In genomic region chr12:53159195-53159834, GRCh38 we compare ENCODE assay signal across 8 cellular contexts. TPM values are rescaled to one million over a fixed set of nuclear protein-coding genes. Genes with fewer than 3 reads are reported as not detected.
DNase-seq lines count a peak whose midpoint lies in the region; ATAC-seq and TF ChIP-seq lines count a peak whose summit lies in the region.

No MANE protein-coding gene starts in this region.

- H3K27ac ChIP-seq in HL-60 (replicated peaks), result no peak overlapping the region
- H3K27ac ChIP-seq in lower lobe of right lung, result no peak overlapping the region

- intact Hi-C loops in lower lobe of right lung (cut with DNase I), result no loop called here

- no peaks in the 10 kb centered on the region for H3K27me3 ChIP-seq in HL-60 (ENCODE audit: insufficient read depth, poor library complexity, severe bottlenecking)
- no peaks in the 10 kb centered on the region for H3K27me3 ChIP-seq in lower lobe of right lung (ENCODE audit: low read depth)

- in situ Hi-C loops in ACHN (cut with HindIII; ENCODE audit: low pct_ligation_motif_present, low pct_unique_long_range_greater_than_20kb, low sequenced_read_pairs), result no loop called here

- TF ChIP-seq CTCF in HL-60 (IDR thresholded peaks at IDR 0.05; ENCODE audit: insufficient read depth, low read length) (peak; percentile 100), lower lobe of right lung (IDR thresholded peaks at IDR 0.05) (peak; percentile 95)

- H3K4me1 ChIP-seq in lower lobe of right lung, result no peaks in the 10 kb centered on the region

- H3K4me3 ChIP-seq in HL-60 (replicated peaks; ENCODE audit: insufficient read depth, low read length) (no peak overlapping the region), lower lobe of right lung (no peak overlapping the region)

- H3K9me3 ChIP-seq in lower lobe of right lung, result no peaks in the 10 kb centered on the region

- ATAC-seq in GM18861 (IDR thresholded peaks at IDR 0.05; ENCODE audit: unreplicated experiment) (peak; percentile 57), lower lobe of right lung (peak; percentile 91 to 92)

- DNase-seq in ACHN (peak; percentile 87), HL-60 (ENCODE audit: low read depth in 1 of 2, low spot score in 1 of 2) (peak; percentile 69 to 90), NCI-H774 (lab: John Stamatoyannopoulos, UW) (peak; percentile 65), dermis microvascular lymphatic vessel endothelial cell (ENCODE audit: low read depth in 2 of 2) (peak; percentile 52 to 70), lower lobe of right lung (peak; percentile 86)
- peak; percentile 89 to 91 for DNase-seq in activated CD4-positive, alpha-beta T cell treated with anti-CD3 and anti-CD28 coated beads, Interleukin-2, amount 50 U/mL, for 4 hours
- peak; percentile 74 for DNase-seq in stimulated activated CD8-positive, alpha-beta memory T cell treated with anti-CD3 and anti-CD28 coated beads, Interleukin-12 subunit alpha, Interleukin-12 subunit beta, amount 100 ng/mL, for 4 hours (ENCODE audit: low read depth)

- no peaks in the 10 kb centered on the region for H3K36me3 ChIP-seq in lower lobe of right lung

RNA-seq across cellular contexts. Expression of gene ZNF740, which starts 21.2 kb away (rescaled TPM):
- 10.7 and 11.8 TPM in 2 replicates for total RNA-seq in dermis microvascular lymphatic vessel endothelial cell
- 49.5 TPM for total RNA-seq in lower lobe of right lung

RNA-seq across cellular contexts. Expression of gene CSAD, which starts 21.4 kb away (rescaled TPM):
- total RNA-seq in dermis microvascular lymphatic vessel endothelial cell (2.6 and 5.1 TPM in 2 replicates), lower lobe of right lung (39.2 TPM)

RNA-seq across cellular contexts. Expression of gene ITGB7, which starts 47.7 kb away (rescaled TPM):
- total RNA-seq in dermis microvascular lymphatic vessel endothelial cell (0.25 TPM in 1 of 2 replicates, not detected in the other), lower lobe of right lung (9.7 TPM)

RNA-seq across cellular contexts. Expression of gene SOAT2, which starts 56.0 kb away (rescaled TPM):
- total RNA-seq in dermis microvascular lymphatic vessel endothelial cell (not detected in 2 replicates), lower lobe of right lung (not detected)
